ENCODE assay signal across 2 cellular contexts in genomic region chr3:72892870-72893269, GRCh38.
TF ChIP-seq lines count a peak whose summit lies in the region.

No MANE protein-coding gene starts in this region.

TF ChIP-seq in SK-N-SH, 30 proteins besides CTCF, POLR2A, EP300 and RAD21 (continued from another document):
- no peak for TF ChIP-seq IRF3 (IDR thresholded peaks at IDR 0.05; ENCODE audit: low read depth, low read length)
- TF ChIP-seq USF2 (IDR thresholded peaks at IDR 0.05; ENCODE audit: borderline replicate concordance, low read depth, low read length), result no peak
- no peak for TF ChIP-seq MEF2A (IDR thresholded peaks at IDR 0.05; ENCODE audit: borderline replicate concordance, low read depth)
- no peak for TF ChIP-seq EZH2phosphoT487 (IDR thresholded peaks at IDR 0.05; ENCODE audit: borderline replicate concordance, low read depth)
- no peak for TF ChIP-seq USF1 (IDR thresholded peaks at IDR 0.05; ENCODE audit: borderline replicate concordance, low read depth)
- no peak for TF ChIP-seq PBX3 (IDR thresholded peaks at IDR 0.05)
- TF ChIP-seq SMC3 (IDR thresholded peaks at IDR 0.05; ENCODE audit: low read depth, low read length), result no peak
- no peak for TF ChIP-seq CHD2 (IDR thresholded peaks at IDR 0.05; ENCODE audit: low read length, partially characterized antibody)
- TF ChIP-seq TEAD4 (IDR thresholded peaks at IDR 0.05; ENCODE audit: borderline replicate concordance, insufficient read depth), result no peak

TF ChIP-seq in SK-N-SH treated with all-trans-retinoic acid at 6 μM for 48 hours, 23 proteins besides CTCF, POLR2A, EP300 and RAD21 (continued from another document):
- no peak for TF ChIP-seq ISL1 (CRISPR knock-in tag; IDR thresholded peaks at IDR 0.05)
- no peak for TF ChIP-seq POU6F1 (CRISPR knock-in tag; IDR thresholded peaks at IDR 0.05; ENCODE audit: borderline replicate concordance, low read depth)
